Comparison of ENCODE assay signal across 18 cellular contexts in the genomic region with DNA sequence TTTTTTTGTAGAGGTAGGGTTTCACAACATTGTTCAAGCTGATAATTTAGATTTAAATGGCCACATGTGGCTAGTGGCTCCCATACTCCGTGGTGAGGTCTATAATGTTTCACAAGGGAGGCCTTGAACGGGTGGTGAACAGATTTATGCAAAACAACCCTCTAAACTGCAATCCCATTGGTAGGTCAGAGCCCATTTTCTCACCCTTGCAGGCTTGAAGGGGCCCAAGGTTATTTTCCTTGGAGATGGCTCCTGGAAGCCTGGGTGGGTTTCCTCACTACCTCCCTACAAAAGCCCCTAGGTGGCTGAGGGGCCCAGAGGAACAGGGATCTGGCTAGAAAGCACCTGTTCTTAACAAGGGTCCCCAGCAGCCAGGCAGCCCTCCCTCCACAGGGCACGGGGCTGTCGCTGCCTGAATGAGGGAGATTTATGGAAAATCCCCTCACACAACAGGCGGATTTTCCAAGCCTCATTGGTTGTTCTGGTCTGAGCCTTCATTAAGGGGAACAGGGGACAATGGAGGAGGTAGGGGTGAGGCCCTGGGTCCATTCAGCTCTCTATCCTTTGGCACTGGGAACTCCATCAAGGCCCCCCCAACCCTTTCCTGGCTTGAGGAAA.
"Had no signal": no experiment of that assay in that cellular context is flagged by ENCODE, and none has a peak within 500 bp of the region (broad histone marks: within the 10 kb centered on the region; RNA-seq: fewer than 3 reads in every experiment).

No MANE protein-coding gene starts in this region.

- H3K4me3 Mint-ChIP-seq: activated B cell treated with CpG ODN at 0.5 μM for 24 hours; activated CD8-positive, alpha-beta T cell treated with anti-CD3 and anti-CD28 coated beads, Interleukin-2, amount 10 ng/mL, durations not matched to agents 7 days and 5 days; naive B cell had no signal

- H3K27me3 ChIP-seq: breast epithelium, neutrophil, tibial nerve, uterus had no signal

- H3K4me1 Mint-ChIP-seq: activated B cell treated with CpG ODN at 0.5 μM for 24 hours had no signal

- H3K27ac Mint-ChIP-seq: activated B cell treated with CpG ODN at 0.5 μM for 24 hours; activated CD8-positive, alpha-beta T cell treated with anti-CD3 and anti-CD28 coated beads, Interleukin-2, amount 10 ng/mL, durations not matched to agents 7 days and 5 days; naive B cell had no signal

- H3K4me1 ChIP-seq: breast epithelium, gastroesophageal sphincter, uterus had no signal

- H3K4me3 ChIP-seq: breast epithelium, gastroesophageal sphincter, tibial nerve, uterus had no signal

- ATAC-seq: activated CD8-positive, alpha-beta T cell treated with anti-CD3 and anti-CD28 coated beads, Interleukin-2, amount 10 ng/mL, durations not matched to agents 7 days and 5 days; gastroesophageal sphincter; left colon had no signal

- H3K9me3 Mint-ChIP-seq: activated B cell treated with CpG ODN at 0.5 μM for 24 hours, naive B cell had no signal

- FAIRE-seq: TTC549 had no signal

- H3K36me3 Mint-ChIP-seq: naive B cell had no signal

- DNase-seq: activated B cell treated with CpG ODN at 0.5 μM for 24 hours; activated CD4-positive, alpha-beta T cell treated with anti-CD3 and anti-CD28 coated beads for 48 hours; activated CD8-positive, alpha-beta memory T cell treated with anti-CD3 and anti-CD28 coated beads, Interleukin-2, amount 50 U/mL, for 4 hours; activated CD8-positive, alpha-beta T cell treated with anti-CD3 and anti-CD28 coated beads, Interleukin-2, amount 10 ng/mL, durations not matched to agents 7 days and 5 days; activated T-cell treated with anti-CD3 and anti-CD28 coated beads, Interleukin-2, amount 50 U/mL, for 48 hours; anterior cingulate cortex; erythroblast; left colon; naive B cell; stimulated activated CD4-positive, alpha-beta T cell treated with anti-CD3 and anti-CD28 coated beads, Interleukin-15, amount 100 ng/mL, for 24 hours; stimulated activated CD4-positive, alpha-beta T cell treated with anti-CD3 and anti-CD28 coated beads, Interleukin-4, amount 100 ng/mL, for 24 hours; stimulated activated naive CD4-positive, alpha-beta T cell; uterus had no signal

- H3K27ac ChIP-seq: breast epithelium, gastroesophageal sphincter, neutrophil, tibial nerve, uterus had no signal

- H3K9me3 ChIP-seq: breast epithelium, gastroesophageal sphincter, neutrophil, tibial nerve, uterus had no signal

- H3K36me3 ChIP-seq: breast epithelium, gastroesophageal sphincter, neutrophil, tibial nerve, uterus had no signal
